Comparison of ENCODE assay signal across 8 cellular contexts in the genomic region with DNA sequence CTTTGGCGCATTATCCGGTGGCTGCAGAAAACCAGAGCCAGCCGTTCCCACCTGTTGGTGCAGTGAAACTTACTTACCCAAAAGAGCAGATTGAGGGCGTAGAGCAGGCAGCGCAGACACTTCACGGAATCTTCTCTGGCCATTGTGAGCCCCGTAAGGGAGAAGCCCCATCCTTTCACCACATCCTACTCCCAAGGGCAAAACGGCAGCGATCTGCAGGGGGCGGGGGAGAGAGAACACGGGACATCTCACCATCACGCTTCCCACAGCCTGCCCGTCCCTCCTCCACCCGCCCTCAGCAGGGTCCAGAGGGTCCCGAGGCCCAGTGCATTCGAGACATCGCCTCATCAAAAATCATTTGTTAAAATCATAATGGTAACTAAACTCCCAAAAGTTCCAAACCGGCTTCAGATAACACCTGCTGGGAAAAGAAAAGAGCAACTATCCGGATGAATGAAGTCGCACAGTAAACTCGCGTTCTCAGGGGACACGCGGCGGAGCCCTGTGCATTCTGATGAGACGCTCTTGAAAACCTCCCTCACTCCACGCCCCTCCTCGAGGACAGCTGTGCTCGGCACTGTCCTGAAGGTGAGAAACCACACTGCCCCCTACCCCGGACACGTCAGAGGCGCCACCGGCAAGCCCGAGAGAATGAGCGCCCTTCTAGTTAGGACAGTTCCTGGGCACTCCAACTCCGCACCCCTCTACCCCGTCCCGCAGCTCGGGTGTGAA. TPM values are rescaled to one million over a fixed set of nuclear protein-coding genes. Genes with fewer than 3 reads are reported as not detected.
A peak's percentile ranks its signal among the peaks of the same experiment; 100 is the strongest.
DNase-seq lines count a peak whose midpoint lies in the region; ATAC-seq and TF ChIP-seq lines count a peak whose summit lies in the region.

No MANE protein-coding gene starts in this region.

- H3K27me3 ChIP-seq in Panc1 (ENCODE audit: control insufficient read depth, insufficient read depth, low read length) (peaks cover 32% of the 10 kb centered on the region), mammary epithelial cell (ENCODE audit: insufficient read depth, low read length) (peaks cover 4% of the 10 kb centered on the region), smooth muscle cell (ENCODE audit: low read depth) (no peaks in the 10 kb centered on the region)

- CTCF ChIA-PET in Panc1 (lab: Charles Lee) (no interaction called here), mammary epithelial cell (lab: Charles Lee; ENCODE audit: low non-redundant PET) (no interaction called here)

- peak overlapping the region; percentile 88 for H2AFZ ChIP-seq in mammary epithelial cell (ENCODE audit: low read depth, low read length)
- H2AFZ ChIP-seq in smooth muscle cell (ENCODE audit: low read depth) = peak overlapping the region; percentile 95

- DNase-seq in EH (ENCODE audit: low read depth) (peak; percentile 5), Panc1 (ENCODE audit: low read depth, low spot score) (no peak), mammary epithelial cell (peak; percentile 2), iris pigment epithelial cell (ENCODE audit: low read depth) (peak; percentile 12), smooth muscle cell (lab: John Stamatoyannopoulos, UW; ENCODE audit: unreplicated experiment) (peak; percentile 27), DMS79 treated with DMSO at 0.1 percent for 48 hours (lab: John Stamatoyannopoulos, UW) (no peak)

- TF ChIP-seq CTCF in Panc1 (IDR thresholded peaks at IDR 0.05) (no peak), mammary epithelial cell (conservative IDR thresholded peaks at IDR 0.05 in 1 of 2, IDR thresholded peaks at IDR 0.05 in 1 of 2; ENCODE audit: extremely low read depth in 1 of 2, insufficient read depth in 1 of 2, low read depth in 1 of 2, low read length in 2 of 2) (no peak), smooth muscle cell (IDR thresholded peaks at IDR 0.05; ENCODE audit: borderline replicate concordance, insufficient read depth, poor library complexity, severe bottlenecking) (no peak)

- in situ Hi-C loops in Panc1 (cut with HindIII; ENCODE audit: low pct_unique_long_range_greater_than_20kb, low sequenced_read_pairs) (no loop called here), mammary epithelial cell (cut with MboI; ENCODE audit: low sequenced_read_pairs in 2 of 2) (no loop called here)

- H3K9ac ChIP-seq in mammary epithelial cell (ENCODE audit: insufficient read depth, low read length) (no peak overlapping the region), smooth muscle cell (ENCODE audit: low read depth) (peak overlapping the region; percentile 65)

- 4% methylated on average over 24 of the region's 39 CpGs for WGBS in mammary epithelial cell (ENCODE audit: low coverage, missing lambda C conversion rate)
- WGBS in smooth muscle cell (ENCODE audit: low lambda C conversion rate) = 7% methylated on average over 39 of the region's 39 CpGs

- no TSS peak for BruUV-seq in Panc1 (replicated peaks; lab: Mats Ljungman, UMichigan)
- BruUV-seq in mammary epithelial cell (replicated peaks; lab: Mats Ljungman, UMichigan) = no TSS peak

- dilution Hi-C loops in mammary epithelial cell (cut with HindIII; ENCODE audit: low sequenced_read_pairs) = no loop called here

- POLR2A ChIA-PET in Panc1 (lab: Charles Lee) = no interaction called here

- peak; percentile 70 for ATAC-seq in GM19455 (IDR thresholded peaks at IDR 0.05; ENCODE audit: unreplicated experiment)
- ATAC-seq in HG03442 (IDR thresholded peaks at IDR 0.05; ENCODE audit: unreplicated experiment) = peak; percentile 70
- peak; percentile 76 for ATAC-seq in Panc1

- H3K36me3 ChIP-seq in Panc1 (ENCODE audit: control insufficient read depth, insufficient read depth, low read length) = no peaks in the 10 kb centered on the region
- no peaks in the 10 kb centered on the region for H3K36me3 ChIP-seq in mammary epithelial cell (ENCODE audit: insufficient read depth, low read length)
- H3K36me3 ChIP-seq in smooth muscle cell (ENCODE audit: low read depth) = no peaks in the 10 kb centered on the region

- peak overlapping the region; percentile 99 for H3K4me2 ChIP-seq in mammary epithelial cell (ENCODE audit: insufficient read depth, low read depth, low read length)
- peak overlapping the region; percentile 98 for H3K4me2 ChIP-seq in smooth muscle cell

- H3K9me3 ChIP-seq in Panc1 (ENCODE audit: control insufficient read depth, insufficient read depth, low read depth, low read length) (no peaks in the 10 kb centered on the region), mammary epithelial cell (replicated peaks; ENCODE audit: insufficient read depth, low read length) (no peaks in the 10 kb centered on the region), smooth muscle cell (replicated peaks; ENCODE audit: low read depth) (no peaks in the 10 kb centered on the region)

- no peaks in the 10 kb centered on the region for H3F3A ChIP-seq in smooth muscle cell (ENCODE audit: low read depth)

- H3K79me2 ChIP-seq in mammary epithelial cell (ENCODE audit: insufficient read depth, low read length) = no peaks in the 10 kb centered on the region
- H3K79me2 ChIP-seq in smooth muscle cell (ENCODE audit: low read depth) = no peaks in the 10 kb centered on the region

- H3K27ac ChIP-seq in Panc1 (ENCODE audit: low read length) (no peak overlapping the region), mammary epithelial cell (ENCODE audit: insufficient read depth, low read depth, low read length) (no peak overlapping the region), smooth muscle cell (ENCODE audit: low read depth) (no peak overlapping the region)

- H3K4me3 ChIP-seq in Panc1 (ENCODE audit: low read depth in 2 of 2, low read length in 2 of 2) (peak overlapping the region; percentile 53 to 64), mammary epithelial cell (replicated peaks in 1 of 3; ENCODE audit: insufficient read depth in 1 of 3, low read depth in 2 of 3, low read length in 3 of 3) (peak overlapping the region; percentile 30 to 61 (median 51)), smooth muscle cell (peak overlapping the region; percentile 69)

- intact Hi-C loops in Panc1 (cut with micrococcal nuclease; ENCODE audit: unreplicated experiment) = no loop called here
- intact Hi-C loops in mammary epithelial cell (cut with micrococcal nuclease) = loop anchor here (2.0 to 5.0 kb wide), 2 partner anchors 50 to 96 kb away; partner anchors contain the start of gene ING3

- peaks cover 10% of the 10 kb centered on the region; the same call in 1 of the 2 replicates for H3K4me1 ChIP-seq in Panc1 (ENCODE audit: control insufficient read depth, insufficient read depth, low read length)
- H3K4me1 ChIP-seq in mammary epithelial cell (ENCODE audit: insufficient read depth, low read length) = peaks cover 10% of the 10 kb centered on the region
- peaks cover 9% of the 10 kb centered on the region for H3K4me1 ChIP-seq in smooth muscle cell (ENCODE audit: low read depth)

- H4K20me1 ChIP-seq in mammary epithelial cell (ENCODE audit: insufficient read depth, low read length) (no peaks in the 10 kb centered on the region), smooth muscle cell (ENCODE audit: low read depth) (no peaks in the 10 kb centered on the region)

RNA-seq across cellular contexts. Expression of gene TSPAN12, which starts 1.2 kb away (rescaled TPM):
- 1.4 TPM for total RNA-seq in Panc1 (2021; ENCODE audit: unreplicated experiment)
- 0.38 TPM for polyA plus RNA-seq in Panc1 (2012; ENCODE audit: insufficient read length)
- 1 to 10 TPM; 1.2 to 3.2 TPM for total RNA-seq in mammary epithelial cell
- 0.15 TPM for polyA plus RNA-seq in mammary epithelial cell
- not detected for polyA minus RNA-seq in mammary epithelial cell
- 4.7 and 5.8 TPM in 2 replicates for total RNA-seq in smooth muscle cell
- 3.7 and 4.0 TPM in 2 replicates for polyA plus RNA-seq in smooth muscle cell

Comparison
In these comparisons a context has a peak if more than half of its experiments do, and no peak if none do; other contexts are left out.
1. DNase-seq: peak in EH (single experiment), mammary epithelial cell (single experiment), iris pigment epithelial cell (single experiment) and smooth muscle cell (single experiment); none in Panc1 (single experiment) and DMS79 treated with DMSO at 0.1 percent for 48 hours (single experiment).
2. Peak in every context shown above with its lines, with median percentiles within 50 percentile points of each other: ATAC-seq and H3K4me3 ChIP-seq.